15 cellular contexts compared by ENCODE assay signal in the genomic region with DNA sequence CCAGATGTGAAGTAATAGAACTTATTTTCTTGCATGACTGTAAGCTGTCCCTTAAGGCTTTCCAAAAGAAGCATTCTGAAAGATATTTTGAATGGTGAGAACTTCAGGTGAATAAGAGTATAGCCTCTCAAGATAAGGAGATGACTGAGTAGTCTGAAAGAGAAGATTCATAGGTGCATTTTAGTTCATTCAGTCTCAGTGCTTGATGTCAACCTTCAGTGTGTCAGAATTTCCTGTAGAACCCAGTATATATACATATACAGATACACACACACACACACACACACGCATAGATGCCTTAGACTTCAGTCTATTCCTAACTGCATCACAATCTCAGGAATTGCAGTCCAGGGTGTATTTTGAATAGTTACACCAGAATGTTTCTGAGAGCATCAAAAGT. TPM values are rescaled to one million over a fixed set of nuclear protein-coding genes. Genes with fewer than 3 reads are reported as not detected.
DNase-seq lines count a peak whose midpoint lies in the region; ATAC-seq lines count a peak whose summit lies in the region.
"Had no signal": no experiment of that assay in that cellular context is flagged by ENCODE, and none has a peak within 500 bp of the region (broad histone marks: within the 10 kb centered on the region; RNA-seq: fewer than 3 reads in every experiment).

No MANE protein-coding gene starts in this region.

- peak overlapping the region; percentile 82 for H3K27ac Mint-ChIP-seq in activated CD4-positive, alpha-beta T cell treated with anti-CD3 and anti-CD28 coated beads for 36 hours
- H3K27ac Mint-ChIP-seq in activated naive CD8-positive, alpha-beta T cell: peak overlapping the region; percentile 86
- H3K27ac Mint-ChIP-seq in activated naive CD8-positive, alpha-beta T cell treated with anti-CD3 and anti-CD28 coated beads for 36 hours: no peak overlapping the region
- H3K27ac Mint-ChIP-seq in activated naive CD8-positive, alpha-beta T cell treated with anti-CD3 and anti-CD28 coated beads, Interleukin-2, amount 50 U/mL, for 24 hours: peak overlapping the region; percentile 30
- H3K27ac Mint-ChIP-seq in effector memory CD8-positive, alpha-beta T cell: peak overlapping the region in 1 of 2 donors; percentile 72
- H3K27ac Mint-ChIP-seq: CD14-positive monocyte, GM23338 had no signal

- intact Hi-C loops in activated CD4-positive, alpha-beta T cell treated with anti-CD3 and anti-CD28 coated beads for 36 hours (cut with DNase I, micrococcal nuclease): no loop called here

- H3K36me3 Mint-ChIP-seq in activated CD4-positive, alpha-beta T cell treated with anti-CD3 and anti-CD28 coated beads for 36 hours (ENCODE audit: low read depth): peaks cover 85% of the 10 kb centered on the region
- peaks cover 63% of the 10 kb centered on the region for H3K36me3 Mint-ChIP-seq in activated T-cell treated with anti-CD3 and anti-CD28 coated beads, Interleukin-2, amount 50 U/mL, for 4 hours (ENCODE audit: insufficient read depth)
- H3K36me3 Mint-ChIP-seq in activated naive CD8-positive, alpha-beta T cell: peaks cover 39% of the 10 kb centered on the region
- H3K36me3 Mint-ChIP-seq in activated naive CD8-positive, alpha-beta T cell treated with anti-CD3 and anti-CD28 coated beads for 36 hours: peaks cover 76% of the 10 kb centered on the region
- H3K36me3 Mint-ChIP-seq in activated naive CD8-positive, alpha-beta T cell treated with anti-CD3 and anti-CD28 coated beads, Interleukin-2, amount 50 U/mL, for 24 hours (ENCODE audit: low read depth): peaks cover 85% of the 10 kb centered on the region
- H3K36me3 Mint-ChIP-seq in effector memory CD8-positive, alpha-beta T cell (ENCODE audit: insufficient read depth): peaks cover 91% of the 10 kb centered on the region
- H3K36me3 Mint-ChIP-seq: CD14-positive monocyte had no signal

- H3K4me1 Mint-ChIP-seq in activated CD4-positive, alpha-beta T cell treated with anti-CD3 and anti-CD28 coated beads for 36 hours: peaks cover 83% of the 10 kb centered on the region
- H3K4me1 Mint-ChIP-seq in activated T-cell treated with anti-CD3 and anti-CD28 coated beads, Interleukin-2, amount 50 U/mL, for 4 hours (ENCODE audit: low read depth): peaks cover 55% of the 10 kb centered on the region
- peaks cover 70% of the 10 kb centered on the region for H3K4me1 Mint-ChIP-seq in activated naive CD8-positive, alpha-beta T cell (ENCODE audit: low read depth)
- peaks cover 50% of the 10 kb centered on the region for H3K4me1 Mint-ChIP-seq in activated naive CD8-positive, alpha-beta T cell treated with anti-CD3 and anti-CD28 coated beads for 36 hours
- peaks cover 74% of the 10 kb centered on the region for H3K4me1 Mint-ChIP-seq in activated naive CD8-positive, alpha-beta T cell treated with anti-CD3 and anti-CD28 coated beads, Interleukin-2, amount 50 U/mL, for 24 hours
- peaks cover 4 to 21% of the 10 kb centered on the region in 2 donors for H3K4me1 Mint-ChIP-seq in effector memory CD8-positive, alpha-beta T cell (ENCODE audit: low read depth in 2 of 2)
- H3K4me1 Mint-ChIP-seq: CD14-positive monocyte had no signal

- CTCF ChIA-PET in activated CD4-positive, alpha-beta T cell treated with anti-CD3 and anti-CD28 coated beads for 36 hours (lab: Charles Lee): interaction anchor here (4.1 kb wide), 1 partner anchor 10 kb away, joined by 22 read pairs; no protein-coding TSS in a partner anchor

- no peaks in the 10 kb centered on the region for H3K9me3 Mint-ChIP-seq in activated CD4-positive, alpha-beta T cell treated with anti-CD3 and anti-CD28 coated beads for 36 hours (ENCODE audit: low read depth)
- no peaks in the 10 kb centered on the region for H3K9me3 Mint-ChIP-seq in activated T-cell treated with anti-CD3 and anti-CD28 coated beads, Interleukin-2, amount 50 U/mL, for 4 hours
- H3K9me3 Mint-ChIP-seq in activated naive CD8-positive, alpha-beta T cell (ENCODE audit: low read depth): no peaks in the 10 kb centered on the region
- H3K9me3 Mint-ChIP-seq in activated naive CD8-positive, alpha-beta T cell treated with anti-CD3 and anti-CD28 coated beads for 36 hours: no peaks in the 10 kb centered on the region
- no peaks in the 10 kb centered on the region for H3K9me3 Mint-ChIP-seq in activated naive CD8-positive, alpha-beta T cell treated with anti-CD3 and anti-CD28 coated beads, Interleukin-2, amount 50 U/mL, for 24 hours
- no peaks in the 10 kb centered on the region for H3K9me3 Mint-ChIP-seq in effector memory CD8-positive, alpha-beta T cell
- H3K9me3 Mint-ChIP-seq: CD8-positive, alpha-beta memory T cell; GM23338 had no signal

- H3K27me3 Mint-ChIP-seq in activated CD4-positive, alpha-beta T cell treated with anti-CD3 and anti-CD28 coated beads for 36 hours: no peaks in the 10 kb centered on the region
- H3K27me3 Mint-ChIP-seq in activated T-cell treated with anti-CD3 and anti-CD28 coated beads, Interleukin-2, amount 50 U/mL, for 4 hours (ENCODE audit: low read depth): no peaks in the 10 kb centered on the region
- no peaks in the 10 kb centered on the region for H3K27me3 Mint-ChIP-seq in activated naive CD8-positive, alpha-beta T cell
- H3K27me3 Mint-ChIP-seq in activated naive CD8-positive, alpha-beta T cell treated with anti-CD3 and anti-CD28 coated beads for 36 hours: no peaks in the 10 kb centered on the region
- H3K27me3 Mint-ChIP-seq in activated naive CD8-positive, alpha-beta T cell treated with anti-CD3 and anti-CD28 coated beads, Interleukin-2, amount 50 U/mL, for 24 hours: no peaks in the 10 kb centered on the region
- no peaks in the 10 kb centered on the region for H3K27me3 Mint-ChIP-seq in effector memory CD8-positive, alpha-beta T cell

- no peak for DNase-seq in activated CD4-positive, alpha-beta T cell treated with anti-CD3 and anti-CD28 coated beads for 36 hours
- no peak for DNase-seq in activated CD4-positive, alpha-beta T cell treated with anti-CD3 and anti-CD28 coated beads for 4 hours
- DNase-seq in activated T-cell treated with anti-CD3 and anti-CD28 coated beads, Interleukin-2, amount 50 U/mL, for 4 hours: no peak
- DNase-seq in activated T-cell treated with anti-CD3 and anti-CD28 coated beads, Interleukin-2, amount 50 U/mL, for 1 hour: no peak
- no peak for DNase-seq in activated naive CD8-positive, alpha-beta T cell treated with anti-CD3 and anti-CD28 coated beads for 36 hours
- DNase-seq in activated naive CD8-positive, alpha-beta T cell treated with anti-CD3 and anti-CD28 coated beads, Interleukin-2, amount 50 U/mL, for 24 hours: no peak
- no peak for DNase-seq in effector memory CD8-positive, alpha-beta T cell
- DNase-seq: Caco-2; CD8-positive, alpha-beta memory T cell; DND-41; GDM1; H7 had no signal

- peak; percentile 61 for ATAC-seq in activated CD4-positive, alpha-beta T cell treated with anti-CD3 and anti-CD28 coated beads for 36 hours
- ATAC-seq in activated T-cell treated with anti-CD3 and anti-CD28 coated beads, Interleukin-2, amount 50 U/mL, for 4 hours: peak; percentile 36 to 46
- ATAC-seq in activated naive CD8-positive, alpha-beta T cell treated with anti-CD3 and anti-CD28 coated beads, Interleukin-2, amount 50 U/mL, for 24 hours: no peak
- ATAC-seq in effector memory CD8-positive, alpha-beta T cell (replicated peaks): no peak
- ATAC-seq: GM23338 had no signal

- H3K4me3 Mint-ChIP-seq in activated CD4-positive, alpha-beta T cell treated with anti-CD3 and anti-CD28 coated beads for 36 hours: no peak overlapping the region
- no peak overlapping the region for H3K4me3 Mint-ChIP-seq in activated T-cell treated with anti-CD3 and anti-CD28 coated beads, Interleukin-2, amount 50 U/mL, for 4 hours
- peak overlapping the region; percentile 22 for H3K4me3 Mint-ChIP-seq in activated naive CD8-positive, alpha-beta T cell
- no peak overlapping the region for H3K4me3 Mint-ChIP-seq in activated naive CD8-positive, alpha-beta T cell treated with anti-CD3 and anti-CD28 coated beads for 36 hours
- H3K4me3 Mint-ChIP-seq in activated naive CD8-positive, alpha-beta T cell treated with anti-CD3 and anti-CD28 coated beads, Interleukin-2, amount 50 U/mL, for 24 hours: no peak overlapping the region
- no peak overlapping the region for H3K4me3 Mint-ChIP-seq in effector memory CD8-positive, alpha-beta T cell
- H3K4me3 Mint-ChIP-seq: CD14-positive monocyte, GM23338 had no signal

- POLR2A ChIA-PET in activated CD4-positive, alpha-beta T cell treated with anti-CD3 and anti-CD28 coated beads for 36 hours (lab: Charles Lee): interaction anchor here (0.9 to 3.0 kb wide), 2 partner anchors 10 to 17 kb away, joined by 3 to 14 read pairs; no protein-coding TSS in a partner anchor

RNA-seq across cellular contexts. Expression of gene BICDL1, which starts 7.4 kb away (rescaled TPM):
- 100 to 1,000 TPM; 106 to 132 TPM for total RNA-seq in activated CD4-positive, alpha-beta T cell treated with anti-CD3 and anti-CD28 coated beads for 36 hours
- 100 to 1,000 TPM; 121 to 152 (median 130) TPM for total RNA-seq in activated T-cell treated with anti-CD3 and anti-CD28 coated beads, Interleukin-2, amount 50 U/mL, for 4 hours
- total RNA-seq in activated naive CD8-positive, alpha-beta T cell treated with anti-CD3 and anti-CD28 coated beads for 36 hours: 10 to 100 TPM; 62.7 to 63.7 TPM

Comparison
In these comparisons a context has a peak if more than half of its experiments do, and no peak if none do; other contexts are left out.
1. ATAC-seq: peak in activated CD4-positive, alpha-beta T cell treated with anti-CD3 and anti-CD28 coated beads for 36 hours (single experiment) and activated T-cell treated with anti-CD3 and anti-CD28 coated beads, Interleukin-2, amount 50 U/mL, for 4 hours (2 of 2); none in activated naive CD8-positive, alpha-beta T cell treated with anti-CD3 and anti-CD28 coated beads, Interleukin-2, amount 50 U/mL, for 24 hours (single experiment) and effector memory CD8-positive, alpha-beta T cell (single experiment).